Comparison of ENCODE assay signal across 8 cellular contexts in the genomic region with DNA sequence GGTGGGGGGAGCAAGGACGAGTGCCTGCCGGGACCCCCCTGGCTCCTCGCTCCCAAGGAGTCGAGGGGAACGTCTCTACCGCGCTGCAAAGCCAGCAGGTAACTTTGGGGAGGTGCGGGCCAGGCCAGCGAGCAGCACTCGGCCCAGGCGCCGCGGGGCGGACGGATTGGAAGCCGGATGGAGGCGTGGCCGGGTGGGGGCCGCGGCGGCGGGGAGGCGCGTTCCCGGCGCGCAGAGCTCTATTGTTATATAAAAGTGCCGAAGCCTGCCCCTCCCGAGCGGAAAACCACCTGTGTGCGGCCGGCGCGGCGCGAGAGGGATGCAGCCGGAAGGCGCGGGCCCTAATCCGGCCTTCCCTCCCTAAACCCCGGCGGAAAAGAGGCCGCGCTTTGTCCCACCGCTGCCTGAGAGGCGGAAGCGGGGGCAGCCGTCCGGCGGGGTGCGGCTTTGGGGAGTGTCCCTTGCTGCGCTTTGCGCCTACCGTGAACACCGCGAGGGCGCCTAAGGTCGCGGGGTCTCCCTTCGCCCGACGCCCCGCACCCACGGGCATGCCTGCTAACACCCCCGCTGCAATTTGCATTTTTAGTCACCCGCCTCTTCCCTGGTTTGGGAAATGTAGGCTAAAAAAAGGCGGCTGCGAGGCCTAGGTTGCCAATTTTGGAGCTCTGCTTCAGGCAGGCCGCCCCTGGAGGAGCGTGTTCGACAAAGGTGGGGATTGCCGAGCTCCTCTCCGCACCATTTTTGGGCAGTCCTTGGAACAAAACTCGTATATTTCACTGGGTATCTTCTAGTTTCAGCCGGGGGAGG. TPM values are rescaled to one million over a fixed set of nuclear protein-coding genes. Genes with fewer than 3 reads are reported as not detected.
DNase-seq lines count a peak whose midpoint lies in the region; ATAC-seq lines count a peak whose summit lies in the region.

No MANE protein-coding gene starts in this region.

- intact Hi-C loops in left colon (cut with DNase I, micrococcal nuclease) = no loop called here

- DNase-seq in DMS153 treated with DMSO at 0.1 percent for 48 hours (lab: John Stamatoyannopoulos, UW; ENCODE audit: unreplicated experiment) (peak; percentile 66), GOT3 (lab: John Stamatoyannopoulos, UW) (peak; percentile 63), NCI-H146 treated with DMSO at 0.1 percent for 48 hours (lab: John Stamatoyannopoulos, UW; ENCODE audit: unreplicated experiment) (peak; percentile 58), cerebellar cortex (ENCODE audit: low spot score) (peak; percentile 68), left colon (peak; percentile 84 to 94)
- DNase-seq in activated CD4-positive, CD25-positive, alpha-beta regulatory T cell (lab: John Stamatoyannopoulos, UW) = peak; percentile 34 to 51 (median 40)
- DNase-seq in stimulated activated CD4-positive, alpha-beta T cell treated with anti-CD3 and anti-CD28 coated beads, Interleukin-1b, Interleukin-23, amount 100 ng/mL, for 24 hours (ENCODE audit: low read depth in 4 of 4, low spot score in 1 of 4) = peak; percentile 43 to 68 (median 48)

- ATAC-seq in left colon = peak; percentile 62
- no peak for ATAC-seq in HG03280 (IDR thresholded peaks at IDR 0.05; ENCODE audit: unreplicated experiment)

RNA-seq across cellular contexts. Expression of a gene that starts 1.7 kb away (rescaled TPM):
- 10 to 100 TPM; 58.8 to 82.3 TPM for total RNA-seq in left colon
